Comparison of ENCODE assay signal across 8 cellular contexts in the genomic region with DNA sequence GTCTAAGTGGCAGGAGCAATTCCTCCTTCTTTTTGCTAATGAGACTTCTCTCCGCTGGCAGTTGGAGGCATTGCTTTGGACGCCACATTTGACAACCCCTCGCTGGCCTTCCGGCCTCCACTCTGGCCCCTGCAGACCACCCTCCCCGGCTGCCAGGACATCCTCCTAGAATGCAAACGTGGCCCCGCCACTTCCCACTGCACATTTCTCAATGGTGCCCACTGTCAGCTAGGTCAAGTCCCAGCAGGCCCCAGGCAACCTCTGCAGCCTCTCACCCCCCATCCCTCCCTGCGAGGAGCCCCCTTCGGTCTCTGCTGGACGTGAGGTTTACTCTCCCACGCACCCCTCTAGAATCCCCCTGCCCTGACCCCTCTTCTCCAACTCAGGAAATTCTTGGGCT.
"Had no signal": no experiment of that assay in that cellular context is flagged by ENCODE, and none has a peak within 500 bp of the region (broad histone marks: within the 10 kb centered on the region; RNA-seq: fewer than 3 reads in every experiment).

No MANE protein-coding gene starts in this region.

- H3K27ac ChIP-seq: HL-60 had no signal

- H3K36me3 Mint-ChIP-seq: IgD-negative memory B cell had no signal

- H3K4me3 ChIP-seq: GM23338, HAP-1 had no signal

- FAIRE-seq: HepG2 had no signal

- H3K36me3 ChIP-seq: HAP-1 had no signal

- H3K4me1 ChIP-seq: HAP-1 had no signal

- H3K4me2 ChIP-seq: GM23338 had no signal

- H3K27ac Mint-ChIP-seq: GM23338, HFFc6 had no signal

- DNase-seq: H7, HFFc6 had no signal

- H3K9me3 Mint-ChIP-seq: HFFc6 had no signal

- ATAC-seq: GM23338, HCT116, HepG2 had no signal

- H3K4me3 Mint-ChIP-seq: GM23338, HFFc6 had no signal

- H3K9me3 ChIP-seq: HAP-1 had no signal
